ENCODE assay signal across 20 cellular contexts in genomic region chr22:48453171-48453570, GRCh38.
"Had no signal": no experiment of that assay in that cellular context is flagged by ENCODE, and none has a peak within 500 bp of the region (broad histone marks: within the 10 kb centered on the region; RNA-seq: fewer than 3 reads in every experiment).

No MANE protein-coding gene starts in this region.

- H3K27ac ChIP-seq: RWPE1 had no signal

- H3K9me3 ChIP-seq: MG63, SK-N-SH had no signal

- H3K27me3 ChIP-seq: MG63 had no signal

- H3K9ac ChIP-seq: SK-N-SH had no signal

- H3K36me3 ChIP-seq: MG63 had no signal

- DNase-seq: KBM-7, MG63, NCI-H1092, NCI-H1105 treated with DMSO at 0.1 percent for 48 hours, NCI-H1417 treated with DMSO at 0.1 percent for 48 hours, NCI-H146, NCI-H1694 treated with DMSO at 0.1 percent for 48 hours, NCI-H1930, NCI-H2081, NCI-H2107, NCI-H226, NCI-H446, NCI-H510A, NCI-H524 treated with DMSO at 0.1 percent for 48 hours, NCI-H69, NCI-H774, SHP77, SK-N-SH, SW 1271 had no signal

- H3K4me2 ChIP-seq: SK-N-SH had no signal

- H3K4me3 ChIP-seq: MG63 had no signal
